ENCODE assay signal across 1 cellular context in genomic region chr11:130439160-130439519, GRCh38.
TF ChIP-seq lines count a peak whose summit lies in the region.

No MANE protein-coding gene starts in this region.

TF ChIP-seq in IMR-90, 13 proteins besides CTCF, POLR2A, EP300 and RAD21:
- no peak for TF ChIP-seq CEBPB (IDR thresholded peaks at IDR 0.05; ENCODE audit: low read depth, low read length)
- TF ChIP-seq MXI1 (IDR thresholded peaks at IDR 0.05; ENCODE audit: borderline replicate concordance, low read depth, low read length), result no peak
- no peak for TF ChIP-seq FOS (IDR thresholded peaks at IDR 0.05; ENCODE audit: low read depth, low read length)
- no peak for TF ChIP-seq NFE2L2 (IDR thresholded peaks at IDR 0.05; ENCODE audit: low read depth, low read length)
- no peak for TF ChIP-seq BHLHE40 (IDR thresholded peaks at IDR 0.05; ENCODE audit: low read depth, low read length)
- TF ChIP-seq RCOR1 (IDR thresholded peaks at IDR 0.05; ENCODE audit: insufficient replicate concordance, low read length), result no peak
- TF ChIP-seq RFX5 (IDR thresholded peaks at IDR 0.05; ENCODE audit: low read depth, low read length), result no peak
- TF ChIP-seq CHD1 (IDR thresholded peaks at IDR 0.05; ENCODE audit: low read depth, low read length), result no peak
- TF ChIP-seq ELK1 (IDR thresholded peaks at IDR 0.05; ENCODE audit: borderline replicate concordance, low read depth, low read length), result no peak
- TF ChIP-seq USF2 (IDR thresholded peaks at IDR 0.05; ENCODE audit: low read depth, low read length), result no peak
- no peak for TF ChIP-seq SMC3 (IDR thresholded peaks at IDR 0.05; ENCODE audit: low read depth, low read length)
- TF ChIP-seq MAFK (IDR thresholded peaks at IDR 0.05; ENCODE audit: low read depth, low read length), result no peak
- no peak for TF ChIP-seq MAZ (IDR thresholded peaks at IDR 0.05; ENCODE audit: borderline replicate concordance, low read depth, low read length)
